18 cellular contexts compared by ENCODE assay signal in genomic region chr10:6035101-6035834, GRCh38. TPM values are rescaled to one million over a fixed set of nuclear protein-coding genes. Genes with fewer than 3 reads are reported as not detected.
DNase-seq lines count a peak whose midpoint lies in the region; ATAC-seq and TF ChIP-seq lines count a peak whose summit lies in the region.
"Had no signal": no experiment of that assay in that cellular context is flagged by ENCODE, and none has a peak within 500 bp of the region (broad histone marks: within the 10 kb centered on the region; RNA-seq: fewer than 3 reads in every experiment).

No MANE protein-coding gene starts in this region.

- intact Hi-C loops in activated T-helper 2 cell treated with anti-CD3 and anti-CD28 coated beads, Interferon-gamma antibody, Interleukin-2, Interleukin-4, amounts not matched to agents 10 μg/mL and 5 μg/mL and 100 μg/mL, durations not matched to agents 14 hours and 24 hours and 36 hours (cut with micrococcal nuclease): no loop called here

- DNase-seq in stimulated activated CD4-positive, alpha-beta T cell treated with anti-CD3 and anti-CD28 coated beads, Interleukin-4, amount 100 ng/mL, for 24 hours: peak; percentile 5
- no peak for DNase-seq in stimulated activated CD4-positive, alpha-beta T cell treated with anti-CD3 and anti-CD28 coated beads, Interleukin-12 subunit alpha, Interleukin-12 subunit beta, amount 100 ng/mL, for 4 hours
- peak; percentile 7 for DNase-seq in activated T-helper 2 cell treated with anti-CD3 and anti-CD28 coated beads, Interferon-gamma antibody, Interleukin-2, Interleukin-4, amounts not matched to agents 10 μg/mL and 5 μg/mL and 100 μg/mL, durations not matched to agents 14 hours and 24 hours and 36 hours (ENCODE audit: low spot score)
- DNase-seq in mucosa of gallbladder (ENCODE audit: low spot score) (peak; percentile 7), NCI-H1092 (lab: John Stamatoyannopoulos, UW) (no peak)
- DNase-seq in CD8-positive, alpha-beta memory T cell: no peak
- DNase-seq: C1 segment of cervical spinal cord, DMS79 treated with DMSO at 0.1 percent for 48 hours, left ventricle myocardium superior, MM.1S, naive B cell, NCI-H2081, NCI-H69 had no signal

- H3K27ac ChIP-seq in CD8-positive, alpha-beta memory T cell (ENCODE audit: low read depth, low read length): no peak overlapping the region

- no peaks in the 10 kb centered on the region for H3K27me3 Mint-ChIP-seq in activated T-helper 2 cell treated with anti-CD3 and anti-CD28 coated beads, Interferon-gamma antibody, Interleukin-2, Interleukin-4, amounts not matched to agents 10 μg/mL and 5 μg/mL and 100 μg/mL, durations not matched to agents 14 hours and 24 hours and 36 hours (ENCODE audit: low read depth)
- H3K27me3 Mint-ChIP-seq in CD8-positive, alpha-beta memory T cell: no peaks in the 10 kb centered on the region
- H3K27me3 Mint-ChIP-seq: naive B cell had no signal

- no peak for ATAC-seq in SK-N-SH treated with all-trans-retinoic acid at 6 μM for 48 hours
- no peak for ATAC-seq in GM19467 (IDR thresholded peaks at IDR 0.05; ENCODE audit: unreplicated experiment)
- ATAC-seq: left ventricle myocardium superior had no signal

- POLR2A ChIA-PET in CD8-positive, alpha-beta memory T cell (lab: Charles Lee): no interaction called here

- H3K9me3 ChIP-seq in CD8-positive, alpha-beta memory T cell (ENCODE audit: low read length): no peaks in the 10 kb centered on the region
- H3K9me3 ChIP-seq: Peyer's patch had no signal

- H3K27ac Mint-ChIP-seq in activated T-helper 2 cell treated with anti-CD3 and anti-CD28 coated beads, Interferon-gamma antibody, Interleukin-2, Interleukin-4, amounts not matched to agents 10 μg/mL and 5 μg/mL and 100 μg/mL, durations not matched to agents 14 hours and 24 hours and 36 hours: peak overlapping the region; percentile 38
- no peak overlapping the region for H3K27ac Mint-ChIP-seq in CD8-positive, alpha-beta memory T cell

- no peaks in the 10 kb centered on the region for H3K27me3 ChIP-seq in CD8-positive, alpha-beta memory T cell (ENCODE audit: insufficient read depth, low read length, poor library complexity, severe bottlenecking)
- H3K27me3 ChIP-seq: Peyer's patch had no signal

- H3K4me3 ChIP-seq in CD8-positive, alpha-beta memory T cell (ENCODE audit: low read length): no peak overlapping the region
- H3K4me3 ChIP-seq: Peyer's patch had no signal

- H3K4me1 ChIP-seq in CD8-positive, alpha-beta memory T cell (ENCODE audit: insufficient read depth, low read length): peaks cover 43% of the 10 kb centered on the region
- H3K4me1 ChIP-seq: Peyer's patch had no signal

- no peak overlapping the region for H3K4me3 Mint-ChIP-seq in activated T-helper 2 cell treated with anti-CD3 and anti-CD28 coated beads, Interferon-gamma antibody, Interleukin-2, Interleukin-4, amounts not matched to agents 10 μg/mL and 5 μg/mL and 100 μg/mL, durations not matched to agents 14 hours and 24 hours and 36 hours (ENCODE audit: low read depth)
- H3K4me3 Mint-ChIP-seq in CD8-positive, alpha-beta memory T cell: no peak overlapping the region
- H3K4me3 Mint-ChIP-seq: naive B cell had no signal

- CTCF ChIA-PET in CD8-positive, alpha-beta memory T cell (lab: Charles Lee): interaction anchor here (1.0 to 7.0 kb wide), 3 partner anchors 16 to 51 kb away, joined by 3 to 37 read pairs (median 5); no protein-coding TSS in a partner anchor

- no peaks in the 10 kb centered on the region for H3K36me3 ChIP-seq in CD8-positive, alpha-beta memory T cell (ENCODE audit: insufficient read depth, low read length)
- H3K36me3 ChIP-seq: Peyer's patch had no signal

- H3K4me1 Mint-ChIP-seq in activated T-helper 2 cell treated with anti-CD3 and anti-CD28 coated beads, Interferon-gamma antibody, Interleukin-2, Interleukin-4, amounts not matched to agents 10 μg/mL and 5 μg/mL and 100 μg/mL, durations not matched to agents 14 hours and 24 hours and 36 hours (ENCODE audit: low read depth): peaks cover 73% of the 10 kb centered on the region
- H3K4me1 Mint-ChIP-seq in CD8-positive, alpha-beta memory T cell: peaks cover 42 to 53% (median 52%) of the 10 kb centered on the region in 3 donors

- peaks cover 97% of the 10 kb centered on the region for H3K36me3 Mint-ChIP-seq in activated T-helper 2 cell treated with anti-CD3 and anti-CD28 coated beads, Interferon-gamma antibody, Interleukin-2, Interleukin-4, amounts not matched to agents 10 μg/mL and 5 μg/mL and 100 μg/mL, durations not matched to agents 14 hours and 24 hours and 36 hours (ENCODE audit: low read depth)
- peaks cover 0 to 8% (median 0%) of the 10 kb centered on the region in 3 donors for H3K36me3 Mint-ChIP-seq in CD8-positive, alpha-beta memory T cell

- peaks cover 20% of the 10 kb centered on the region for H3K9me3 Mint-ChIP-seq in activated T-helper 2 cell treated with anti-CD3 and anti-CD28 coated beads, Interferon-gamma antibody, Interleukin-2, Interleukin-4, amounts not matched to agents 10 μg/mL and 5 μg/mL and 100 μg/mL, durations not matched to agents 14 hours and 24 hours and 36 hours
- peaks cover 0 to 8% (median 3%) of the 10 kb centered on the region in 5 donors for H3K9me3 Mint-ChIP-seq in CD8-positive, alpha-beta memory T cell

TF ChIP-seq in SK-N-SH treated with all-trans-retinoic acid at 6 μM for 48 hours, 23 proteins besides CTCF, POLR2A, EP300 and RAD21:
- TF ChIP-seq ZC3H10 (CRISPR knock-in tag; IDR thresholded peaks at IDR 0.05) (no peak), ISL1 (CRISPR knock-in tag; IDR thresholded peaks at IDR 0.05) (no peak), GLIS3 (CRISPR knock-in tag; IDR thresholded peaks at IDR 0.05) (no peak), TSHZ2 (CRISPR knock-in tag; IDR thresholded peaks at IDR 0.05) (no peak), TOX (CRISPR knock-in tag; IDR thresholded peaks at IDR 0.05; ENCODE audit: borderline replicate concordance) (no peak), OSR1 (CRISPR knock-in tag; IDR thresholded peaks at IDR 0.05) (no peak), ESRRG (CRISPR knock-in tag; IDR thresholded peaks at IDR 0.05) (no peak), ZNF565 (CRISPR knock-in tag; conservative IDR thresholded peaks at IDR 0.05; ENCODE audit: low read depth) (no peak), SNAI2 (CRISPR knock-in tag; IDR thresholded peaks at IDR 0.05) (no peak)

RNA-seq across cellular contexts. Expression of gene IL2RA, which starts 26.9 kb away (rescaled TPM):
- total RNA-seq in activated T-helper 2 cell treated with anti-CD3 and anti-CD28 coated beads, Interferon-gamma antibody, Interleukin-2, Interleukin-4, amounts not matched to agents 10 μg/mL and 5 μg/mL and 100 μg/mL, durations not matched to agents 14 hours and 24 hours and 36 hours: 1,777 and 1,808 TPM in 2 replicates
- 1.4 TPM for total RNA-seq in mucosa of gallbladder
- 1,000 to 10,000 TPM; 1,178 to 1,224 TPM for total RNA-seq in CD8-positive, alpha-beta memory T cell
- polyA plus RNA-seq in CD8-positive, alpha-beta memory T cell: 8.3 TPM
- total RNA-seq: fibroblast of villous mesenchyme, H1 had no signal
- polyA plus RNA-seq: H1 had no signal

RNA-seq across cellular contexts. Expression of gene RBM17, which starts 53.6 kb away (rescaled TPM):
- total RNA-seq in activated T-helper 2 cell treated with anti-CD3 and anti-CD28 coated beads, Interferon-gamma antibody, Interleukin-2, Interleukin-4, amounts not matched to agents 10 μg/mL and 5 μg/mL and 100 μg/mL, durations not matched to agents 14 hours and 24 hours and 36 hours: 257 and 266 TPM in 2 replicates
- 65.5 TPM for total RNA-seq in mucosa of gallbladder
- 100 to 1,000 TPM; 269 to 282 TPM for total RNA-seq in CD8-positive, alpha-beta memory T cell
- polyA plus RNA-seq in CD8-positive, alpha-beta memory T cell: 91.8 TPM

RNA-seq across cellular contexts. Expression of gene IL15RA, which starts 57.9 kb away (rescaled TPM):
- total RNA-seq in activated T-helper 2 cell treated with anti-CD3 and anti-CD28 coated beads, Interferon-gamma antibody, Interleukin-2, Interleukin-4, amounts not matched to agents 10 μg/mL and 5 μg/mL and 100 μg/mL, durations not matched to agents 14 hours and 24 hours and 36 hours: 19.2 and 19.8 TPM in 2 replicates
- 25.6 TPM for total RNA-seq in mucosa of gallbladder
- 10 to 100 TPM; 30.1 to 33.5 TPM for total RNA-seq in CD8-positive, alpha-beta memory T cell
- polyA plus RNA-seq in CD8-positive, alpha-beta memory T cell: 19.8 TPM

Comparison
In these comparisons a context has a peak if more than half of its experiments do, and no peak if none do; other contexts are left out.
1. DNase-seq: peak in stimulated activated CD4-positive, alpha-beta T cell treated with anti-CD3 and anti-CD28 coated beads, Interleukin-4, amount 100 ng/mL, for 24 hours (single experiment), activated T-helper 2 cell treated with anti-CD3 and anti-CD28 coated beads, Interferon-gamma antibody, Interleukin-2, Interleukin-4, amounts not matched to agents 10 μg/mL and 5 μg/mL and 100 μg/mL, durations not matched to agents 14 hours and 24 hours and 36 hours (single experiment) and mucosa of gallbladder (single experiment); none in stimulated activated CD4-positive, alpha-beta T cell treated with anti-CD3 and anti-CD28 coated beads, Interleukin-12 subunit alpha, Interleukin-12 subunit beta, amount 100 ng/mL, for 4 hours (single experiment), CD8-positive, alpha-beta memory T cell (0 of 5) and NCI-H1092 (single experiment).
2. RNA of gene IL2RA, which starts 26.9 kb away (total RNA-seq): 1,777 to 1,808 TPM in activated T-helper 2 cell treated with anti-CD3 and anti-CD28 coated beads, Interferon-gamma antibody, Interleukin-2, Interleukin-4, amounts not matched to agents 10 μg/mL and 5 μg/mL and 100 μg/mL, durations not matched to agents 14 hours and 24 hours and 36 hours and 1,178 to 1,224 TPM in CD8-positive, alpha-beta memory T cell; 1.4 TPM in mucosa of gallbladder (single experiment); every median in the first group is over 100 times any median in the second.